In the genomic region with DNA sequence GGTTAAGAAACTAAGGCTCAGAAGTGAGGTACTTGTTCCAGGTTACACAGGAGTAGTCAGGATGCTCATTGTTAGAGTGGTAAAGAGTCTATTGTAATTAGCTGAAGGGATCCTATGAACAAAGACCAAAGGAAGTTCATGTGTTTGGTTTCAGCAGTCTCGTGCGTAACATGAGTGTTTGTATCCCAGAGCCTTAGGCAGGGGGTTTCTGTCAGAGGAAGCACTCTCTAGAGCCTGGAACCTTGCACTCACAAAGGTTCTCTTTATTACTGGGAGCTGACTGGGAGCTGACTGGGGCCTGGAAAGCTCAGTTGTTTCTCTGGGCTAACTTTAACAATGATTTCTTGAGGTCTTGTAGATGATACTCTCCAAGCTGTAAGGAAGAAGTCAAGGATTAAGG, we compare ENCODE assay signal across 15 cellular contexts. TPM values are rescaled to one million over a fixed set of nuclear protein-coding genes. Genes with fewer than 3 reads are reported as not detected.
A peak's percentile ranks its signal among the peaks of the same experiment; 100 is the strongest.
DNase-seq lines count a peak whose midpoint lies in the region; TF ChIP-seq lines count a peak whose summit lies in the region.
"Had no signal": no experiment of that assay in that cellular context is flagged by ENCODE, and none has a peak within 500 bp of the region (broad histone marks: within the 10 kb centered on the region; RNA-seq: fewer than 3 reads in every experiment).

No MANE protein-coding gene starts in this region.

- peaks cover 2% of the 10 kb centered on the region for H3K4me1 ChIP-seq in endodermal cell (ENCODE audit: control insufficient read depth, insufficient read depth, low read length)

- peak; percentile 84 for DNase-seq in SK-MEL-5 (ENCODE audit: low read depth, low spot score)
- peak; percentile 95 for DNase-seq in foreskin melanocyte
- DNase-seq in progenitor cell of endocrine pancreas (ENCODE audit: low spot score, unreplicated experiment) = no peak
- DNase-seq in NCI-H1436 (lab: John Stamatoyannopoulos, UW) = no peak
- DNase-seq in endodermal cell = no peak
- DNase-seq in NCI-H510A treated with DMSO at 0.1 percent for 48 hours (lab: John Stamatoyannopoulos, UW) = no peak
- DNase-seq: C1 segment of cervical spinal cord; CD8-positive, alpha-beta T cell; DMS 273 treated with DMSO at 0.1 percent for 48 hours; DMS79; EL; GF-D8; H9 had no signal

- H3K9me3 ChIP-seq in endodermal cell (ENCODE audit: control insufficient read depth, low read length) = no peaks in the 10 kb centered on the region

- H3K9ac ChIP-seq in endodermal cell (ENCODE audit: extremely low read depth, low read length, poor library complexity, severe bottlenecking) = no peak overlapping the region

- TF ChIP-seq CTCF in progenitor cell of endocrine pancreas (IDR thresholded peaks at IDR 0.05; ENCODE audit: unreplicated experiment) = no peak
- TF ChIP-seq CTCF in endodermal cell (conservative IDR thresholded peaks at IDR 0.05) = no peak

- H3K9me3 Mint-ChIP-seq in progenitor cell of endocrine pancreas (ENCODE audit: low read depth) = no peaks in the 10 kb centered on the region
- no peaks in the 10 kb centered on the region for H3K9me3 Mint-ChIP-seq in endodermal cell
- H3K9me3 Mint-ChIP-seq: CD8-positive, alpha-beta T cell; GM23338; H9 had no signal

- in situ Hi-C loops in SK-MEL-5 (cut with HindIII; ENCODE audit: low pct_unique_long_range_greater_than_20kb, low sequenced_read_pairs) = no loop called here

- peaks cover 14% of the 10 kb centered on the region for H3K4me1 Mint-ChIP-seq in progenitor cell of endocrine pancreas (ENCODE audit: low read depth)
- H3K4me1 Mint-ChIP-seq in endodermal cell = peaks cover 4% of the 10 kb centered on the region

- H3K27ac ChIP-seq in endodermal cell (ENCODE audit: low read depth, low read length) = no peak overlapping the region

- 93 to 95% methylated on average over 2 of the region's 2 CpGs for WGBS in endodermal cell (ENCODE audit: insufficient coverage in 1 of 2, insufficient read length in 1 of 2), 2 experiments

- H3K36me3 Mint-ChIP-seq in progenitor cell of endocrine pancreas (ENCODE audit: insufficient read depth) = peaks cover 17% of the 10 kb centered on the region
- peaks cover 39% of the 10 kb centered on the region for H3K36me3 Mint-ChIP-seq in endodermal cell (ENCODE audit: low read depth)

- H3K27ac Mint-ChIP-seq in progenitor cell of endocrine pancreas (peak overlapping the region; percentile 14), endodermal cell (no peak overlapping the region)
- H3K27ac Mint-ChIP-seq: CD8-positive, alpha-beta T cell; GM23338; H9 had no signal

- no peaks in the 10 kb centered on the region for H3K27me3 ChIP-seq in endodermal cell (ENCODE audit: control insufficient read depth, insufficient read depth, low read length, poor library complexity, severe bottlenecking)

- H3K27me3 Mint-ChIP-seq in progenitor cell of endocrine pancreas (no peaks in the 10 kb centered on the region), endodermal cell (ENCODE audit: insufficient read depth) (no peaks in the 10 kb centered on the region)

- no peak overlapping the region for H3K4me3 Mint-ChIP-seq in progenitor cell of endocrine pancreas (ENCODE audit: low read depth)
- no peak overlapping the region for H3K4me3 Mint-ChIP-seq in endodermal cell
- H3K4me3 Mint-ChIP-seq: CD8-positive, alpha-beta T cell; GM23338; H9 had no signal

- peaks cover 40% of the 10 kb centered on the region for H3K36me3 ChIP-seq in endodermal cell (ENCODE audit: control insufficient read depth, insufficient read depth, low read length)

- no peak overlapping the region for H3K4me3 ChIP-seq in endodermal cell (ENCODE audit: low read length)
- H3K4me3 ChIP-seq: GM23338 had no signal

RNA-seq across cellular contexts. Expression of a gene that starts 3.9 kb away (rescaled TPM):
- total RNA-seq in SK-MEL-5 (2014; rRNA removed; shearing (Covaris generic)) = 6.7 and 7.1 TPM in 2 replicates
- polyA plus RNA-seq in SK-MEL-5 (2015; cell fraction: cytosol; rRNA removed) = 2.1 and 3.2 TPM in 2 replicates
- 4.3 and 6.6 TPM in 2 replicates for polyA plus RNA-seq in SK-MEL-5 (2015; cell fraction: nucleus; rRNA removed)
- total RNA-seq in progenitor cell of endocrine pancreas (34.1 and 34.5 TPM in 2 replicates), endodermal cell (10 to 100 TPM; 22.7 to 31.9 TPM)
- 33.3 TPM for polyA plus RNA-seq in endodermal cell (2013, experiment 1 of 2)
- polyA plus RNA-seq in endodermal cell (2013, experiment 2 of 2) = 34.1 TPM

RNA-seq across cellular contexts. Expression of a gene that starts 19.8 kb away (rescaled TPM):
- 0.13 TPM in 2 replicates for total RNA-seq in SK-MEL-5 (2014; rRNA removed; shearing (Covaris generic))
- 0.18 and 0.49 TPM in 2 replicates for polyA plus RNA-seq in SK-MEL-5 (2015; cell fraction: cytosol; rRNA removed)
- polyA plus RNA-seq in SK-MEL-5 (2015; cell fraction: nucleus; rRNA removed) = 1.0 and 2.9 TPM in 2 replicates
- total RNA-seq in progenitor cell of endocrine pancreas (19.0 and 19.3 TPM in 2 replicates), endodermal cell (10 to 100 TPM; 16.0 to 16.6 TPM)
- 16.3 TPM for polyA plus RNA-seq in endodermal cell (2013, experiment 1 of 2)
- polyA plus RNA-seq in endodermal cell (2013, experiment 2 of 2) = 13.7 TPM

RNA-seq across cellular contexts. Expression of a gene that starts 44.0 kb away (rescaled TPM):
- 0.03 TPM in 2 replicates for total RNA-seq in SK-MEL-5 (2014; rRNA removed; shearing (Covaris generic))
- polyA plus RNA-seq in SK-MEL-5 (2015; cell fraction: cytosol; rRNA removed) = 0.01 and 0.04 TPM in 2 replicates
- 0.03 and 0.10 TPM in 2 replicates for polyA plus RNA-seq in SK-MEL-5 (2015; cell fraction: nucleus; rRNA removed)
- total RNA-seq in progenitor cell of endocrine pancreas = 22.6 and 27.1 TPM in 2 replicates
- 10 to 100 TPM; 18.1 to 19.9 TPM for total RNA-seq in endodermal cell
- polyA plus RNA-seq in endodermal cell (2013, experiment 1 of 2) = 10.3 TPM
- polyA plus RNA-seq in endodermal cell (2013, experiment 2 of 2) = 8.7 TPM
- total RNA-seq: A172 had no signal

Comparison
In these comparisons a context has a peak if more than half of its experiments do, and no peak if none do; other contexts are left out.
1. DNase-seq: peak in SK-MEL-5 (single experiment) and foreskin melanocyte (single experiment); none in progenitor cell of endocrine pancreas (single experiment), NCI-H1436 (single experiment), endodermal cell (single experiment) and NCI-H510A treated with DMSO at 0.1 percent for 48 hours (single experiment).
2. RNA of a gene that starts 19.8 kb away (total RNA-seq): 19.0 to 19.3 TPM in progenitor cell of endocrine pancreas and 16.0 to 16.6 TPM in endodermal cell; 0.13 TPM in SK-MEL-5; every median in the first group is over 10 times any median in the second.
3. RNA of a gene that starts 44.0 kb away (total RNA-seq): 22.6 to 27.1 TPM in progenitor cell of endocrine pancreas and 18.1 to 19.9 TPM in endodermal cell; 0.03 TPM in SK-MEL-5; every median in the first group is over 10 times any median in the second.